21 cellular contexts compared by ENCODE assay signal in genomic region chrX:22276781-22277180, GRCh38. TPM values are rescaled to one million over a fixed set of nuclear protein-coding genes. Genes with fewer than 3 reads are reported as not detected.
DNase-seq lines count a peak whose midpoint lies in the region; ATAC-seq, FAIRE-seq and TF ChIP-seq lines count a peak whose summit lies in the region.
"Had no signal": no experiment of that assay in that cellular context is flagged by ENCODE, and none has a peak within 500 bp of the region (broad histone marks: within the 10 kb centered on the region; RNA-seq: fewer than 3 reads in every experiment).

No MANE protein-coding gene starts in this region.

- H3K36me3 ChIP-seq in GM23248 (ENCODE audit: low read depth) (no peaks in the 10 kb centered on the region), PC-3 (ENCODE audit: low read depth, low read length) (no peaks in the 10 kb centered on the region), bronchial epithelial cell (ENCODE audit: control insufficient read depth, insufficient read depth, low read length) (no peaks in the 10 kb centered on the region)
- H3K36me3 ChIP-seq: BLaER1 treated with 17β-estradiol and CSF1 and Interleukin-3, amounts not matched to agents 10 nM and 100 nM; SJCRH30 had no signal

- H3K9me3 ChIP-seq in GM23248 (ENCODE audit: low read depth) (no peaks in the 10 kb centered on the region), PC-3 (ENCODE audit: low read length) (no peaks in the 10 kb centered on the region)
- H3K9me3 ChIP-seq: A549, SJCRH30 had no signal

- H3K79me2 ChIP-seq in GM23248 (ENCODE audit: insufficient read depth): no peaks in the 10 kb centered on the region
- H3K79me2 ChIP-seq in PC-3 (ENCODE audit: low read length): no peaks in the 10 kb centered on the region

- in situ Hi-C loops in GM23248 (cut with MboI): no loop called here

- CTCF ChIA-PET in PC-3 (lab: Charles Lee): no interaction called here

- TF ChIP-seq CTCF in PC-3 (conservative IDR thresholded peaks at IDR 0.05; ENCODE audit: low read depth, low read length) (no peak), bronchial epithelial cell (IDR thresholded peaks at IDR 0.05; ENCODE audit: insufficient read depth, low read length, severe bottlenecking) (no peak)

- WGBS in GM23248 (ENCODE audit: low coverage in 1 of 2, low lambda C conversion rate in 2 of 2, missing lambda C conversion rate in 2 of 2), 2 experiments: 63 to 78% methylated on average over 5 to 6 of the region's 6 CpGs

- H3K4me2 ChIP-seq in GM23248 (ENCODE audit: unreplicated experiment) (no peak overlapping the region), PC-3 (ENCODE audit: low read length) (no peak overlapping the region)
- H3K4me2 ChIP-seq: A549; BLaER1 treated with 17β-estradiol and CSF1 and Interleukin-3, amounts not matched to agents 10 nM and 100 nM had no signal

- no peaks in the 10 kb centered on the region for H3K27me3 ChIP-seq in GM23248 (replicated peaks; ENCODE audit: insufficient read depth)
- no peaks in the 10 kb centered on the region for H3K27me3 ChIP-seq in PC-3 (ENCODE audit: low read length)
- H3K27me3 ChIP-seq in bronchial epithelial cell (ENCODE audit: control insufficient read depth, insufficient read depth, low read length): no peaks in the 10 kb centered on the region
- H3K27me3 ChIP-seq: BLaER1 treated with 17β-estradiol and CSF1 and Interleukin-3, amounts not matched to agents 10 nM and 100 nM; SJCRH30 had no signal

- ATAC-seq in PC-3: no peak
- ATAC-seq: A549 had no signal

- no TSS peak for BruUV-seq in PC-3 (replicated peaks; lab: Mats Ljungman, UMichigan)

- peak; percentile 48 for DNase-seq in GM23248
- DNase-seq in PC-3: peak; percentile 22
- DNase-seq in bronchial epithelial cell (ENCODE audit: low read depth): peak; percentile 22
- peak; percentile 2 for DNase-seq in renal cortical epithelial cell (ENCODE audit: low read depth)
- no peak for DNase-seq in NCI-H1092 (lab: John Stamatoyannopoulos, UW)
- no peak for DNase-seq in NCI-H1048 (lab: John Stamatoyannopoulos, UW)
- no peak for DNase-seq in epidermal melanocyte (ENCODE audit: insufficient read length, low spot score)
- DNase-seq: CD8-positive, alpha-beta memory T cell; DMS53; EL; H7; MV-4-11; NCI-H1417 treated with DMSO at 0.1 percent for 48 hours; NCI-H187 treated with DMSO at 0.1 percent for 48 hours; NCI-H226; NCI-H524; SJCRH30 had no signal

- intact Hi-C loops in PC-3 (cut with micrococcal nuclease): no loop called here

- no peaks in the 10 kb centered on the region for H3K9me2 ChIP-seq in GM23248 (ENCODE audit: insufficient read depth)
- no peaks in the 10 kb centered on the region for H3K9me2 ChIP-seq in PC-3 (replicated peaks; ENCODE audit: low read length)

- FAIRE-seq in bronchial epithelial cell (lab: Jason Lieb, UNC): no peak
- FAIRE-seq: A549, GM12892, GM18507 had no signal

- H2AFZ ChIP-seq in GM23248: no peak overlapping the region
- H2AFZ ChIP-seq in PC-3 (ENCODE audit: low read length): no peak overlapping the region

- H4K20me1 ChIP-seq in GM23248 (ENCODE audit: insufficient read depth) (no peaks in the 10 kb centered on the region), PC-3 (ENCODE audit: low read length) (no peaks in the 10 kb centered on the region)
- H4K20me1 ChIP-seq: BLaER1 treated with 17β-estradiol and CSF1 and Interleukin-3, amounts not matched to agents 10 nM and 100 nM had no signal

- H3K4me3 ChIP-seq in GM23248: no peak overlapping the region
- H3K4me3 ChIP-seq in PC-3 (ENCODE audit: low read length): no peak overlapping the region
- H3K4me3 ChIP-seq in bronchial epithelial cell (ENCODE audit: low read depth, low read length): no peak overlapping the region
- H3K4me3 ChIP-seq: A549; BLaER1 treated with 17β-estradiol and CSF1 and Interleukin-3, amounts not matched to agents 10 nM and 100 nM; SJCRH30 had no signal

- H3K27ac ChIP-seq in GM23248: no peak overlapping the region
- H3K27ac ChIP-seq in PC-3 (ENCODE audit: low read length): no peak overlapping the region
- H3K27ac ChIP-seq: A549; BLaER1 treated with 17β-estradiol and CSF1 and Interleukin-3, amounts not matched to agents 10 nM and 100 nM; SJCRH30 had no signal

- no peak overlapping the region for H3K9ac ChIP-seq in GM23248
- H3K9ac ChIP-seq in PC-3 (ENCODE audit: low read length): no peak overlapping the region
- H3K9ac ChIP-seq: BLaER1 treated with 17β-estradiol and CSF1 and Interleukin-3, amounts not matched to agents 10 nM and 100 nM had no signal

- POLR2A ChIA-PET in PC-3 (lab: Charles Lee; ENCODE audit: unreplicated experiment): no interaction called here

- H3K4me1 ChIP-seq in GM23248 (ENCODE audit: insufficient read depth): no peaks in the 10 kb centered on the region
- no peaks in the 10 kb centered on the region for H3K4me1 ChIP-seq in PC-3 (ENCODE audit: insufficient read depth, low read length)
- H3K4me1 ChIP-seq: A549, SJCRH30 had no signal

- H3F3A ChIP-seq in GM23248 (ENCODE audit: insufficient read depth) (no peaks in the 10 kb centered on the region), PC-3 (ENCODE audit: low read length, unreplicated experiment) (no peaks in the 10 kb centered on the region)

RNA-seq across cellular contexts. Expression of gene CBLL2, which starts 4.1 kb away (rescaled TPM):
- not detected in 2 replicates for total RNA-seq in GM23248 (2014; rRNA removed; shearing (Covaris generic))
- polyA plus RNA-seq in GM23248 (2016; fragmentation: Nextera tagmentation; extraction: Ambion mirVana): not detected in 2 replicates
- total RNA-seq in PC-3 (2014; rRNA removed) (not detected in 2 replicates), bronchial epithelial cell (0.13 TPM in 1 of 2 replicates, not detected in the other), renal cortical epithelial cell (not detected in 2 replicates)
- total RNA-seq: CD8-positive, alpha-beta memory T cell; H7; SJCRH30 had no signal
- polyA plus RNA-seq: A549; CD8-positive, alpha-beta memory T cell had no signal

Comparison
In these comparisons a context has a peak if more than half of its experiments do, and no peak if none do; other contexts are left out.
1. DNase-seq: peak in GM23248 (single experiment), PC-3 (single experiment), bronchial epithelial cell (single experiment) and renal cortical epithelial cell (single experiment); none in NCI-H1092 (single experiment), NCI-H1048 (single experiment) and epidermal melanocyte (single experiment).